In the genomic region with DNA sequence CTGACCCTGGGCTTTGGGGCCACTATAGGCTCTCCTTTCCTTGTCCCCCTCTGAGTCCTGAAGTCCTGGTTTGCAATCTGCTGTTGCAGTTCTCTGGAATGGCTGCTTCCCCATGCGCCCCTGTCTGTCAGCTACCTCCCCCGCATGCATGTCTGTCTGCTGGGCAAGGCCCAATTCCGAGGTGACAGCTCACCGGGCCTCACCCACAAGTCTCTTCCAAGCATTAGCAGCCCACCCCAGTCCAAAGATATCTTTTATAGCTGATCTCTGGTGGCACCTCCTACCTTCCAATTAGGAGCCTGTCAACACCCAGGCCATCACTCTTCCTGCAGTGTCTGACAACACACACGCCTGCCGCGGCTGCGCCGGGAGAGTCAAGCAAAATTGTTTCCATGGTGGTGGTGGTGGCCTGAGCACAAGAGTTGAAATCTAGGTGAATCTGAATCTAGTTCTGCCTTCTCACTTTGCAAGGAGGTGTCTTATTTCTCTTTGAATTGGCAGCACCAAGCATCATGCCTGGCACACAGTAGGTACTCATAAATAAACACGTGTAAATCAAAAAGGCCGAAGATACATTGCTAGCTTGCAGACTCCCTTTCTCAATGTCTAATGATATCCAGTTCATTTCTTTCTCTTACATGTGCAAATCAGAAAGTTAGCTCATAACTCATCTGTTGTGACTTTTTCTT, we compare ENCODE assay signal across 1 cellular context.
TF ChIP-seq lines count a peak whose summit lies in the region.

No MANE protein-coding gene starts in this region.

TF ChIP-seq in K562, 482 proteins besides CTCF, POLR2A, EP300 and RAD21 (continued from another document):
- TF ChIP-seq FOXO4 (CRISPR knock-in tag; IDR thresholded peaks at IDR 0.05) (no peak), CSDE1 (IDR thresholded peaks at IDR 0.05) (no peak), DDX20 (tag; IDR thresholded peaks at IDR 0.05; ENCODE audit: low read depth) (no peak), JUND (IDR thresholded peaks at IDR 0.05; ENCODE audit: borderline replicate concordance, low read depth, low read length) (0 out of 2 replicates have a peak, but pooled peaks have one; percentile 57), JUND (tag; IDR thresholded peaks at IDR 0.05; ENCODE audit: borderline replicate concordance, low read depth, low read length) (peak; percentile 53; the same call in 1 of the 3 replicates), NR2C1 (IDR thresholded peaks at IDR 0.05) (no peak), NR2C1 (tag; IDR thresholded peaks at IDR 0.05) (peak; percentile 39; the same call in 1 of the 2 replicates), ZNF785 (CRISPR knock-in tag; IDR thresholded peaks at IDR 0.05) (no peak), MTA3 (IDR thresholded peaks at IDR 0.05; ENCODE audit: borderline replicate concordance) (peak; percentile 64), RBM39 (optimal IDR thresholded peaks at IDR 0.05; ENCODE audit: low read depth, low read length) (no peak), EP400 (IDR thresholded peaks at IDR 0.05) (peak; percentile 38; the same call in 1 of the 2 replicates), POU5F1 (IDR thresholded peaks at IDR 0.05; ENCODE audit: borderline replicate concordance, low read depth, low read length, partially characterized antibody) (no peak), CXXC5 (CRISPR knock-in tag; IDR thresholded peaks at IDR 0.05) (peak; percentile 75), ZBTB26 (CRISPR knock-in tag; IDR thresholded peaks at IDR 0.05) (no peak), HDAC1 (IDR thresholded peaks at IDR 0.05) (peak in 1 of 2 experiments; percentile 80; a peak in 2 of 4 replicates), KLF16 (IDR thresholded peaks at IDR 0.05) (peak; percentile 65; the same call in 1 of the 2 replicates), ZNF175 (CRISPR knock-in tag; IDR thresholded peaks at IDR 0.05; ENCODE audit: low read depth) (peak; percentile 19; the same call in 1 of the 2 replicates), HDAC3 (IDR thresholded peaks at IDR 0.05; ENCODE audit: borderline replicate concordance, partially characterized antibody) (peak; percentile 7), L3MBTL2 (IDR thresholded peaks at IDR 0.05) (peak; percentile 57), FOXA3 (CRISPR knock-in tag; conservative IDR thresholded peaks at IDR 0.05 in 1 of 2, IDR thresholded peaks at IDR 0.05 in 1 of 2) (peak in 1 of 2 experiments; percentile 42; a peak in 1 of 4 replicates), ETV1 (tag; conservative IDR thresholded peaks at IDR 0.05; ENCODE audit: low read depth) (no peak), ZNF583 (CRISPR knock-in tag; IDR thresholded peaks at IDR 0.05) (peak; percentile 56; the same call in 1 of the 2 replicates), DPF2 (IDR thresholded peaks at IDR 0.05) (peak; percentile 78), CBFA2T3 (IDR thresholded peaks at IDR 0.05) (peak; percentile 74), KDM1A (IDR thresholded peaks at IDR 0.05) (peak in 1 of 2 experiments; percentile 19; a peak in 1 of 4 replicates), NCOA1 (IDR thresholded peaks at IDR 0.05; ENCODE audit: low read depth) (0 out of 2 replicates have a peak, but pooled peaks have one; percentile 49), TRIM24 (IDR thresholded peaks at IDR 0.05) (0 out of 4 replicates have a peak, but pooled peaks of 1 of the 2 experiments have one; percentile 32), RNF2 (IDR thresholded peaks at IDR 0.05) (peak; percentile 50; the same call in 1 of the 2 replicates), E2F3 (CRISPR knock-in tag; IDR thresholded peaks at IDR 0.05) (0 out of 2 replicates have a peak, but pooled peaks have one; percentile 41), TEAD2 (tag; IDR thresholded peaks at IDR 0.05) (0 out of 2 replicates have a peak, but pooled peaks have one; percentile 36), ZNF395 (CRISPR knock-in tag; IDR thresholded peaks at IDR 0.05) (peak; percentile 54; the same call in 1 of the 2 replicates), PBX2 (CRISPR knock-in tag; IDR thresholded peaks at IDR 0.05; ENCODE audit: low read depth) (peak; percentile 55; the same call in 1 of the 2 replicates), PBX2 (tag; conservative IDR thresholded peaks at IDR 0.05; ENCODE audit: low read depth) (peak; percentile 94), POLR3G (IDR thresholded peaks at IDR 0.05; ENCODE audit: extremely low read depth, insufficient read length, insufficient replicate concordance) (no peak), GTF2F1 (IDR thresholded peaks at IDR 0.05; ENCODE audit: low read depth, low read length) (no peak), SOX6 (IDR thresholded peaks at IDR 0.05) (peak; percentile 53)
- TF ChIP-seq, protein P1, sequence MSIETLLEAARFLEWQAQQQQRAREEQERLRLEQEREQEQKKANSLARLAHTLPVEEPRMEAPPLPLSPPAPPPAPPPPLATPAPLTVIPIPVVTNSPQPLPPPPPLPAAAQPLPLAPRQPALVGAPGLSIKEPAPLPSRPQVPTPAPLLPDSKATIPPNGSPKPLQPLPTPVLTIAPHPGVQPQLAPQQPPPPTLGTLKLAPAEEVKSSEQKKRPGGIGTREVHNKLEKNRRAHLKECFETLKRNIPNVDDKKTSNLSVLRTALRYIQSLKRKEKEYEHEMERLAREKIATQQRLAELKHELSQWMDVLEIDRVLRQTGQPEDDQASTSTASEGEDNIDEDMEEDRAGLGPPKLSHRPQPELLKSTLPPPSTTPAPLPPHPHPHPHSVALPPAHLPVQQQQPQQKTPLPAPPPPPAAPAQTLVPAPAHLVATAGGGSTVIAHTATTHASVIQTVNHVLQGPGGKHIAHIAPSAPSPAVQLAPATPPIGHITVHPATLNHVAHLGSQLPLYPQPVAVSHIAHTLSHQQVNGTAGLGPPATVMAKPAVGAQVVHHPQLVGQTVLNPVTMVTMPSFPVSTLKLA (conservative IDR thresholded peaks at IDR 0.05) = peak; percentile 61 to 82; a peak in 3 of 4 replicates
